ENCODE assay signal across 9 cellular contexts in genomic region chr7:159197066-159197975, GRCh38. TPM values are rescaled to one million over a fixed set of nuclear protein-coding genes. Genes with fewer than 3 reads are reported as not detected.
A peak's percentile ranks its signal among the peaks of the same experiment; 100 is the strongest.
DNase-seq lines count a peak whose midpoint lies in the region; ATAC-seq, FAIRE-seq and TF ChIP-seq lines count a peak whose summit lies in the region.
"Had no signal": no experiment of that assay in that cellular context is flagged by ENCODE, and none has a peak within 500 bp of the region (broad histone marks: within the 10 kb centered on the region; RNA-seq: fewer than 3 reads in every experiment).

No MANE protein-coding gene starts in this region.

- CTCF ChIA-PET in A549 (lab: Yijun Ruan, JAX), result no interaction called here

- no peaks in the 10 kb centered on the region for H3K36me3 Mint-ChIP-seq in chondrocyte (ENCODE audit: low read depth)

- peaks cover 4% of the 10 kb centered on the region; the same call in 1 of the 3 replicates for H3K4me1 ChIP-seq in A549

- TF ChIP-seq CTCF in A549 (IDR thresholded peaks at IDR 0.05), result no peak
- TF ChIP-seq CTCF in chondrocyte (IDR thresholded peaks at IDR 0.05), result no peak

- no peak overlapping the region for H3K4me3 ChIP-seq in A549

- H3K27ac Mint-ChIP-seq in chondrocyte (ENCODE audit: unreplicated experiment), result no peak overlapping the region

- H3K4me3 Mint-ChIP-seq in chondrocyte (ENCODE audit: unreplicated experiment), result no peak overlapping the region

- peak; percentile 37 to 74; a peak in 4 of 6 replicates for ATAC-seq in A549
- ATAC-seq in GM19452 (IDR thresholded peaks at IDR 0.05; ENCODE audit: unreplicated experiment), result peak; percentile 49
- ATAC-seq in sciatic nerve, result peak; percentile 50

- intact Hi-C loops in sciatic nerve (cut with DNase I), result no loop called here

- POLR2A ChIA-PET in A549 (lab: Yijun Ruan, JAX), result no interaction called here

- no peaks in the 10 kb centered on the region for H3K9me3 Mint-ChIP-seq in chondrocyte (ENCODE audit: low read depth)

- H3K27me3 Mint-ChIP-seq in chondrocyte (ENCODE audit: low read depth), result peaks cover 11% of the 10 kb centered on the region

- no peak overlapping the region; the same call in 2 of the 3 replicates for H3K4me2 ChIP-seq in A549

- WGBS in A549 (ENCODE audit: missing lambda C conversion rate), result 58% methylated on average over 20 of the region's 20 CpGs

- TF ChIP-seq EP300 in A549 (IDR thresholded peaks at IDR 0.05), result no peak

- no peaks in the 10 kb centered on the region for H3K4me1 Mint-ChIP-seq in chondrocyte (ENCODE audit: low read depth)

- TF ChIP-seq RAD21 in A549 (conservative IDR thresholded peaks at IDR 0.05 in 1 of 2, IDR thresholded peaks at IDR 0.05 in 1 of 2), result no peak

- DNase-seq in A549 (ENCODE audit: low read depth in 1 of 2, low spot score in 1 of 2), result no peak
- peak; percentile 54 for DNase-seq in MV-4-11 (lab: John Stamatoyannopoulos, UW)
- peak; percentile 24 for DNase-seq in activated effector memory CD4-positive, alpha-beta T cell treated with Interleukin-2 at 50 U/mL for 16 hours
- DNase-seq in sciatic nerve (ENCODE audit: low spot score), result no peak
- no peak for DNase-seq in NK-92 (lab: John Stamatoyannopoulos, UW; ENCODE audit: unreplicated experiment)
- no peak for DNase-seq in NCI-H2196 (lab: John Stamatoyannopoulos, UW; ENCODE audit: unreplicated experiment)
- DNase-seq in chondrocyte (ENCODE audit: low spot score), result no peak

- H3K27ac ChIP-seq in A549, result no peak overlapping the region

- no peaks in the 10 kb centered on the region for H3K9me3 ChIP-seq in A549

- no peak for TF ChIP-seq POLR2A in A549 (IDR thresholded peaks at IDR 0.05; ENCODE audit: low read length)

- no peak for FAIRE-seq in A549 (lab: Jason Lieb, UNC)

TF ChIP-seq in A549, 52 proteins besides CTCF, POLR2A, EP300 and RAD21:
- TF ChIP-seq NPAS2 (CRISPR knock-in tag; IDR thresholded peaks at IDR 0.05; ENCODE audit: borderline replicate concordance), result no peak
- TF ChIP-seq, protein P1, sequence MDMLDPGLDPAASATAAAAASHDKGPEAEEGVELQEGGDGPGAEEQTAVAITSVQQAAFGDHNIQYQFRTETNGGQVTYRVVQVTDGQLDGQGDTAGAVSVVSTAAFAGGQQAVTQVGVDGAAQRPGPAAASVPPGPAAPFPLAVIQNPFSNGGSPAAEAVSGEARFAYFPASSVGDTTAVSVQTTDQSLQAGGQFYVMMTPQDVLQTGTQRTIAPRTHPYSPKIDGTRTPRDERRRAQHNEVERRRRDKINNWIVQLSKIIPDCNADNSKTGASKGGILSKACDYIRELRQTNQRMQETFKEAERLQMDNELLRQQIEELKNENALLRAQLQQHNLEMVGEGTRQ (IDR thresholded peaks at IDR 0.05), result no peak
- TF ChIP-seq EHMT2 (IDR thresholded peaks at IDR 0.05; ENCODE audit: low read depth), result no peak
- no peak for TF ChIP-seq NFE2L2 (conservative IDR thresholded peaks at IDR 0.05; ENCODE audit: low read length)
- no peak for TF ChIP-seq ELK1 (IDR thresholded peaks at IDR 0.05; ENCODE audit: low read depth, low read length)
- no peak for TF ChIP-seq CHD2 (IDR thresholded peaks at IDR 0.05; ENCODE audit: low read length, partially characterized antibody)
- TF ChIP-seq NR3C1 (IDR thresholded peaks at IDR 0.05), result no peak
- TF ChIP-seq HOXB13 (CRISPR knock-in tag; IDR thresholded peaks at IDR 0.05; ENCODE audit: low read depth), result no peak
- no peak for TF ChIP-seq ATOH8 (CRISPR knock-in tag; IDR thresholded peaks at IDR 0.05; ENCODE audit: low read depth)
- TF ChIP-seq SMC3 (IDR thresholded peaks at IDR 0.05), result no peak
- TF ChIP-seq ZFP36 (IDR thresholded peaks at IDR 0.05; ENCODE audit: borderline replicate concordance, partially characterized antibody), result no peak
- TF ChIP-seq ZC3H11A (IDR thresholded peaks at IDR 0.05), result no peak
- TF ChIP-seq FOSB (CRISPR knock-in tag; IDR thresholded peaks at IDR 0.05), result no peak

RNA-seq across cellular contexts. Expression of gene VIPR2, which starts 52.7 kb away (rescaled TPM):
- polyA plus RNA-seq in A549 (2011; rRNA removed) (not detected in 2 replicates), A549 (2017; fragmentation: RNase III; extraction: RNeasy Plus Mini Kit Qiagen cat#74134 plus additional on column Dnase treatment) (not detected in 3 replicates)
- not detected in 2 replicates for polyA plus RNA-seq in A549 (2012; cell fraction: cytosol; rRNA removed)
- 0.05 TPM in 1 of 2 replicates, not detected in the other for polyA plus RNA-seq in A549 (2012; cell fraction: nucleus; rRNA removed)
- 0.08 TPM in 1 of 2 replicates, not detected in the other for polyA minus RNA-seq in A549 (2011; rRNA and poly(A)+ RNA removed)
- total RNA-seq in sciatic nerve (2.0 TPM), chondrocyte (0.07 TPM in 1 of 3 replicates, not detected in the others)
- total RNA-seq: pulmonary artery endothelial cell had no signal

Comparison
In these comparisons a context has a peak if more than half of its experiments do, and no peak if none do; other contexts are left out.
1. DNase-seq: peak in MV-4-11 (single experiment) and activated effector memory CD4-positive, alpha-beta T cell treated with Interleukin-2 at 50 U/mL for 16 hours (single experiment); none in A549 (0 of 2), sciatic nerve (single experiment), NK-92 (single experiment), NCI-H2196 (single experiment) and chondrocyte (single experiment).
2. Peak in every context shown above with its lines, with median percentiles within 50 percentile points of each other: ATAC-seq.